Comparison of ENCODE assay signal across 10 cellular contexts in the genomic region with DNA sequence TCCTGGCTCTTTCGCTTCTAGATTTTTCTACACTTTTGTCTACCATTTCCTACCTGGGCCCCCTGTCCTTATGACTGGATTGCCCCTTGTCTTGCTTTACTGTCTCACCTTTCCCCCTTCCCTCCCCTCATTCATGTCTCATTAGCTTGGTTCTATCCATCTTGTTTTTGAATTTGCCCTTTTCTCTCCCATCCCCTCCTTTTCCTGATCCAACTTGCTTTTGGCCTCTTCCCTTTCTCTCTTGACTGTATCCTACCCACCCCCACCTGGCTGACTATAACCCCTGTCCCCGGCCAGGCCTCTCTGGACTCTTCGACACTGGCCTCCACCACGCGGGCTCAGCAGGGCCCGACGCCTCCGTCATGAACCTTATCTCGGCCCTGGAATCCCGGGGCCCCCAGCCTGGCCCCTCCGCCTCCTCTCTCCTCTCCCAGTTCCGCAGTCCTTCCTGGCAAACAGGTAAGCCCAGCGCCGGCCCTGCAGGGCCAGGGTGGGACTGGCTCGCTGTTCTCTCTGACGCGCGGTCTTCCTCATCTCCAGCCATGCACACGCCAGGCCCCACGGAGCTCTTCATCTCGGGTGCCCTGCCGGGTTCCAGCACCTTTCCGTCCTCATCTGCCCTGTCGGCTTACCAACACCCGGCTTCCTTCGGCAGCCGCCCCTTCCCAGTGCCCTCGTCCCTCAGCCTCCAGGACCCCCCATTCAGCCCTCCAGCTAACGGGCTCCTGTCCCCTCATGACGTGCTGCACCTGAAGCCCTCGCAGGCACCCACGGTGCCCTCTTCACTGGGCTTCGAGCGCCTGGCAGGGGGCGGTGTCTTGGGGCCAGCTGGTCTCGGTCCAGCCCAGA. TPM values are rescaled to one million over a fixed set of nuclear protein-coding genes. Genes with fewer than 3 reads are reported as not detected.
DNase-seq lines count a peak whose midpoint lies in the region; ATAC-seq and TF ChIP-seq lines count a peak whose summit lies in the region.
"Had no signal": no experiment of that assay in that cellular context is flagged by ENCODE, and none has a peak within 500 bp of the region (broad histone marks: within the 10 kb centered on the region; RNA-seq: fewer than 3 reads in every experiment).

No MANE protein-coding gene starts in this region.

- TF ChIP-seq POLR2A in stomach (IDR thresholded peaks at IDR 0.05): no peak

- H3K9me3 ChIP-seq in iPS-15b (ENCODE audit: control insufficient read depth, insufficient read depth, low read length) (no peaks in the 10 kb centered on the region), stomach (no peaks in the 10 kb centered on the region)

- peak overlapping the region; percentile 84 for H3K27ac Mint-ChIP-seq in activated CD4-positive, alpha-beta T cell treated with anti-CD3 and anti-CD28 coated beads for 36 hours
- H3K27ac Mint-ChIP-seq in activated CD8-positive, alpha-beta T cell treated with anti-CD3 and anti-CD28 coated beads for 36 hours: peak overlapping the region; percentile 81

- no peaks in the 10 kb centered on the region for H3K9me3 Mint-ChIP-seq in activated CD4-positive, alpha-beta T cell treated with anti-CD3 and anti-CD28 coated beads for 36 hours (ENCODE audit: low read depth)
- H3K9me3 Mint-ChIP-seq in activated CD8-positive, alpha-beta T cell treated with anti-CD3 and anti-CD28 coated beads for 36 hours: no peaks in the 10 kb centered on the region

- CTCF ChIA-PET in activated CD4-positive, alpha-beta T cell treated with anti-CD3 and anti-CD28 coated beads for 36 hours (lab: Charles Lee): interaction anchor here (0.6 to 1.2 kb wide), 4 partner anchors 59 to 98 kb away, joined by 3 to 4 read pairs (median 4); a partner anchor contains a TSS
- CTCF ChIA-PET in activated CD8-positive, alpha-beta T cell treated with anti-CD3 and anti-CD28 coated beads for 36 hours (lab: Charles Lee): no interaction called here

- H3K36me3 Mint-ChIP-seq in activated CD4-positive, alpha-beta T cell treated with anti-CD3 and anti-CD28 coated beads for 36 hours (ENCODE audit: low read depth): peaks cover 30% of the 10 kb centered on the region
- peaks cover 19% of the 10 kb centered on the region for H3K36me3 Mint-ChIP-seq in activated CD8-positive, alpha-beta T cell treated with anti-CD3 and anti-CD28 coated beads for 36 hours (ENCODE audit: low read depth)

- ATAC-seq in activated CD4-positive, alpha-beta T cell treated with anti-CD3 and anti-CD28 coated beads for 36 hours: no peak
- no peak for ATAC-seq in activated CD8-positive, alpha-beta T cell treated with anti-CD3 and anti-CD28 coated beads for 36 hours
- ATAC-seq in GM21381 (IDR thresholded peaks at IDR 0.05; ENCODE audit: unreplicated experiment): no peak

- H3K9ac ChIP-seq in iPS-15b (ENCODE audit: low read depth, low read length): no peak overlapping the region

- DNase-seq in activated CD4-positive, alpha-beta T cell treated with anti-CD3 and anti-CD28 coated beads for 36 hours: no peak
- no peak for DNase-seq in activated CD4-positive, alpha-beta T cell treated with anti-CD3 and anti-CD28 coated beads for 48 hours
- DNase-seq in activated CD8-positive, alpha-beta T cell treated with anti-CD3 and anti-CD28 coated beads for 36 hours: no peak
- DNase-seq in stomach (no peak), GM13977 (ENCODE audit: low spot score) (no peak)
- no peak for DNase-seq in effector CD8-positive, alpha-beta T cell (lab: John Stamatoyannopoulos, UW)
- DNase-seq: activated CD8-positive, alpha-beta memory T cell treated with anti-CD3 and anti-CD28 coated beads, Interleukin-2, amount 50 U/mL, for 48 hours had no signal

- POLR2A ChIA-PET in activated CD4-positive, alpha-beta T cell treated with anti-CD3 and anti-CD28 coated beads for 36 hours (lab: Charles Lee): no interaction called here
- POLR2A ChIA-PET in activated CD8-positive, alpha-beta T cell treated with anti-CD3 and anti-CD28 coated beads for 36 hours (lab: Charles Lee): interaction anchor here (1.1 to 1.9 kb wide), 4 partner anchors 14 to 102 kb away, joined by 3 to 8 read pairs (median 5); a partner anchor contains a TSS

- H3K4me3 ChIP-seq in iPS-15b (ENCODE audit: low read depth, low read length) (peak overlapping the region; percentile 3), stomach (no peak overlapping the region)

- in situ Hi-C loops in GM13977 (cut with MboI; ENCODE audit: low pct_unique_long_range_greater_than_20kb, low sequenced_read_pairs, unreplicated experiment): no loop called here

- 82 to 91% (median 83%) methylated on average over 34 to 36 of the region's 36 CpGs for WGBS in stomach, 5 donors

- peak overlapping the region in 4 of 5 donors; percentile 92 to 99 (median 94) for H3K27ac ChIP-seq in stomach

- no peak for TF ChIP-seq EP300 in stomach (IDR thresholded peaks at IDR 0.05)

- intact Hi-C loops in activated CD4-positive, alpha-beta T cell treated with anti-CD3 and anti-CD28 coated beads for 36 hours (cut with DNase I, micrococcal nuclease): loop anchor here (5.0 kb wide), 3 partner anchors 262 to 602 kb away; a partner anchor contains a TSS
- intact Hi-C loops in activated CD8-positive, alpha-beta T cell treated with anti-CD3 and anti-CD28 coated beads for 36 hours (cut with micrococcal nuclease): loop anchor here (5.0 kb wide), 1 partner anchor 83 kb away; a partner anchor contains a TSS
- intact Hi-C loops in stomach (cut with DNase I; ENCODE audit: low total_unique reads): no loop called here

- peaks cover 17% of the 10 kb centered on the region for H3K4me1 Mint-ChIP-seq in activated CD4-positive, alpha-beta T cell treated with anti-CD3 and anti-CD28 coated beads for 36 hours
- peaks cover 18% of the 10 kb centered on the region for H3K4me1 Mint-ChIP-seq in activated CD8-positive, alpha-beta T cell treated with anti-CD3 and anti-CD28 coated beads for 36 hours (ENCODE audit: low read depth)

- peaks cover 9% of the 10 kb centered on the region for H3K4me1 ChIP-seq in iPS-15b (ENCODE audit: control insufficient read depth, insufficient read depth, low read length)
- H3K4me1 ChIP-seq in stomach: peaks cover 21 to 52% (median 45%) of the 10 kb centered on the region in 4 donors

- no peaks in the 10 kb centered on the region for H3K27me3 Mint-ChIP-seq in activated CD4-positive, alpha-beta T cell treated with anti-CD3 and anti-CD28 coated beads for 36 hours
- no peaks in the 10 kb centered on the region for H3K27me3 Mint-ChIP-seq in activated CD8-positive, alpha-beta T cell treated with anti-CD3 and anti-CD28 coated beads for 36 hours

- H3K36me3 ChIP-seq in iPS-15b (ENCODE audit: control insufficient read depth, insufficient read depth, low read length) (peaks cover 44% of the 10 kb centered on the region), stomach (peaks cover 51 to 57% (median 56%) of the 10 kb centered on the region in 4 donors)

- TF ChIP-seq CTCF in activated CD8-positive, alpha-beta T cell treated with anti-CD3 and anti-CD28 coated beads for 36 hours (IDR thresholded peaks at IDR 0.05): no peak
- TF ChIP-seq CTCF in stomach (IDR thresholded peaks at IDR 0.05): no peak
- no peak for TF ChIP-seq CTCF in GM13977 (IDR thresholded peaks at IDR 0.05; ENCODE audit: extremely low read depth, insufficient read depth, missing control alignments)

- peak overlapping the region; percentile 79 for H3K4me3 Mint-ChIP-seq in activated CD4-positive, alpha-beta T cell treated with anti-CD3 and anti-CD28 coated beads for 36 hours
- peak overlapping the region; percentile 77 for H3K4me3 Mint-ChIP-seq in activated CD8-positive, alpha-beta T cell treated with anti-CD3 and anti-CD28 coated beads for 36 hours

- H3K27me3 ChIP-seq in iPS-15b (ENCODE audit: control insufficient read depth, insufficient read depth, low read length) (no peaks in the 10 kb centered on the region), stomach (no peaks in the 10 kb centered on the region)

RNA-seq across cellular contexts. Expression of a gene that starts 3.4 kb away (rescaled TPM):
- total RNA-seq in activated CD4-positive, alpha-beta T cell treated with anti-CD3 and anti-CD28 coated beads for 36 hours: 10 to 100 TPM; 21.0 to 22.7 TPM
- total RNA-seq in activated CD8-positive, alpha-beta T cell treated with anti-CD3 and anti-CD28 coated beads for 36 hours: 10 to 100 TPM; 16.0 to 17.8 TPM
- total RNA-seq in stomach: 10 to 100 TPM in 3 of 5 donors, 1 to 10 TPM in 2; 4.6 to 88.3 (median 13.9) TPM
- polyA plus RNA-seq in stomach: 10 to 100 TPM in 1 of 3 donors, 1 to 10 TPM in 2; 3.1 to 16.7 (median 5.6) TPM

RNA-seq across cellular contexts. Expression of a gene that starts 13.3 kb away (rescaled TPM):
- 1 to 10 TPM in 1 of 2 experiments, under 1 TPM in 1; 0.81 to 1.6 TPM for total RNA-seq in activated CD4-positive, alpha-beta T cell treated with anti-CD3 and anti-CD28 coated beads for 36 hours
- total RNA-seq in activated CD8-positive, alpha-beta T cell treated with anti-CD3 and anti-CD28 coated beads for 36 hours: 1 to 10 TPM; 1.5 TPM
- total RNA-seq in stomach: 10 to 100 TPM in 1 of 5 donors, 1 to 10 TPM in 2, not detected in 2; 5.9 to 12.5 (median 10.0) TPM
- polyA plus RNA-seq in stomach: 10 to 100 TPM in 1 of 3 donors, 1 to 10 TPM in 2; 8.6 to 14.7 (median 9.0) TPM
- polyA plus RNA-seq: fibroblast of lung had no signal

RNA-seq across cellular contexts. Expression of a gene that starts 14.0 kb away (rescaled TPM):
- total RNA-seq in activated CD4-positive, alpha-beta T cell treated with anti-CD3 and anti-CD28 coated beads for 36 hours: 10 to 100 TPM; 71.4 to 73.1 TPM
- total RNA-seq in activated CD8-positive, alpha-beta T cell treated with anti-CD3 and anti-CD28 coated beads for 36 hours: 10 to 100 TPM; 75.6 to 79.4 TPM
- 100 to 1,000 TPM in 1 of 5 donors, 10 to 100 TPM in 4; 18.1 to 354 (median 70.5) TPM for total RNA-seq in stomach
- polyA plus RNA-seq in stomach: 100 to 1,000 TPM in 2 of 3 donors, 10 to 100 TPM in 1; 94.6 to 154 (median 113) TPM

RNA-seq across cellular contexts. Expression of a gene that starts 45.6 kb away (rescaled TPM):
- total RNA-seq in activated CD4-positive, alpha-beta T cell treated with anti-CD3 and anti-CD28 coated beads for 36 hours: 10 to 100 TPM in 1 of 2 experiments, 1 to 10 TPM in 1; 9.7 to 11.7 TPM
- total RNA-seq in activated CD8-positive, alpha-beta T cell treated with anti-CD3 and anti-CD28 coated beads for 36 hours: 1 to 10 TPM; 6.3 to 7.1 TPM
- 100 to 1,000 TPM in 1 of 5 donors, 10 to 100 TPM in 3, 1 to 10 TPM in 1; 7.7 to 138 (median 63.9) TPM for total RNA-seq in stomach
- polyA plus RNA-seq in stomach: 100 to 1,000 TPM; 126 to 145 (median 130) TPM

RNA-seq across cellular contexts. Expression of a gene that starts 47.6 kb away (rescaled TPM):
- 10 to 100 TPM; 43.3 to 64.0 TPM for total RNA-seq in activated CD4-positive, alpha-beta T cell treated with anti-CD3 and anti-CD28 coated beads for 36 hours
- total RNA-seq in activated CD8-positive, alpha-beta T cell treated with anti-CD3 and anti-CD28 coated beads for 36 hours: 10 to 100 TPM; 54.5 to 57.2 TPM
- 10 to 100 TPM in 4 of 5 donors, 1 to 10 TPM in 1; 8.3 to 41.7 (median 19.8) TPM for total RNA-seq in stomach
- polyA plus RNA-seq in stomach: 10 to 100 TPM in 2 of 3 donors, 1 to 10 TPM in 1; 8.9 to 19.7 (median 12.1) TPM
